Comparison of ENCODE assay signal across 8 cellular contexts in the genomic region with DNA sequence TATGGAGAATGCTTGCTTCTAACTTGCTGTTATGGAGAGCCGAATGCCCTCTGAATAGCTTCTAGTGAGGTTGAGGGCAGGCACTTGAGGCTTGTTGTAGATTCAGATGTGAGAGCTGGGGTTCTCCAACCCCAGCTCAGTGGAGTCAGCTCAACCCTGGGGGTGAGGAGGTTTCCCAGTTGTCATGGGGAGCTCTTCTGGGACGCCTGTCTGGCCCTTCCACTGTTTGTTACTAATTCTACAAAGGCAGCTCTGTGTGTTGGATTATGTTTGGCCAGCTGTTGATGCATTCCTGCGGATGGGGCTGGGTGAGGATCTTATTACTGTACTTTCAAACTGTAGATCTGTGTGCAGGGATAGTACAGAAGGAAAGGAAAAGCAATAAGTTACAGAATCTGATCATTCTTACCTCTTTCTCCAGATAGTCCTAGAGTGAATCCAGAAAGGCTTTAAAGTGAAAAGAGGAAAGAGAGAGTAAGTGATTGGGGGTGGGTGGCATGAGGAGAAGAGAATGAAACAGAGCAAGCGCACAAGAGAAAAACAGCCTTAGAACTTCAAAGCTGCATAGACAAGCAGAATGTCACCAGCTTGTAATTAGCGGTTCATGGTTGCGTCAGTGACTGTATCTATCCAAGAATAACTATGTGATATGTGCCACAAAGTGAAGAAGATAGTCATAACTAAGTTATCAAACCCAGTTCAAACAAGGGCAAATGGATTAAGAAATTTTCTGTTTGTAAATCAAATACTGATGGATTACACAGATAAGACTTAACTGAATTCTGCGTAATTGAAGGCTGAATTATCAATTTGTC.
DNase-seq lines count a peak whose midpoint lies in the region; ATAC-seq, FAIRE-seq and TF ChIP-seq lines count a peak whose summit lies in the region.

No MANE protein-coding gene starts in this region.

- in situ Hi-C loops in Caki2 (cut with HindIII; ENCODE audit: low pct_unique_long_range_greater_than_20kb, low sequenced_read_pairs): no loop called here

- H3K4me1 ChIP-seq in gastroesophageal sphincter: peaks cover 0 to 57% (median 10%) of the 10 kb centered on the region in 3 donors

- no peak overlapping the region for H3K27ac Mint-ChIP-seq in stimulated activated effector memory CD8-positive, alpha-beta T cell treated with anti-CD3 and anti-CD28 coated beads, Interleukin-12 subunit alpha, Interleukin-12 subunit beta, amount 100 ng/mL, for 72 hours

- H3K27me3 ChIP-seq in gastroesophageal sphincter: no peaks in the 10 kb centered on the region

- 45 to 58% methylated on average over 6 of the region's 7 CpGs for WGBS in gastroesophageal sphincter (ENCODE audit: low coverage in 1 of 2), 2 donors

- H3K4me3 Mint-ChIP-seq in stimulated activated effector memory CD8-positive, alpha-beta T cell treated with anti-CD3 and anti-CD28 coated beads, Interleukin-12 subunit alpha, Interleukin-12 subunit beta, amount 100 ng/mL, for 72 hours: no peak overlapping the region

- H3K36me3 Mint-ChIP-seq in stimulated activated effector memory CD8-positive, alpha-beta T cell treated with anti-CD3 and anti-CD28 coated beads, Interleukin-12 subunit alpha, Interleukin-12 subunit beta, amount 100 ng/mL, for 72 hours: no peaks in the 10 kb centered on the region

- no peak for TF ChIP-seq CTCF in gastroesophageal sphincter (IDR thresholded peaks at IDR 0.05)

- DNase-seq in Caki2 (ENCODE audit: low read depth) (peak; percentile 59), NCI-H187 treated with DMSO at 0.1 percent for 48 hours (lab: John Stamatoyannopoulos, UW) (peak; percentile 34), amniotic epithelial cell (ENCODE audit: low read depth) (peak; percentile 64), islet precursor cell (peak; percentile 58), urothelium cell line (ENCODE audit: low spot score) (peak; percentile 71), cerebellar nuclear complex (lab: John Stamatoyannopoulos, UW) (no peak)
- no peak for DNase-seq in stimulated activated effector memory CD8-positive, alpha-beta T cell treated with anti-CD3 and anti-CD28 coated beads, Interleukin-12 subunit alpha, Interleukin-12 subunit beta, amount 100 ng/mL, for 72 hours (ENCODE audit: low spot score in 2 of 2)

- no peak for ATAC-seq in gastroesophageal sphincter
- ATAC-seq in stimulated activated effector memory CD8-positive, alpha-beta T cell treated with anti-CD3 and anti-CD28 coated beads, Interleukin-12 subunit alpha, Interleukin-12 subunit beta, amount 100 ng/mL, for 72 hours: no peak

- peaks cover 2% of the 10 kb centered on the region for H3K9me3 Mint-ChIP-seq in stimulated activated effector memory CD8-positive, alpha-beta T cell treated with anti-CD3 and anti-CD28 coated beads, Interleukin-12 subunit alpha, Interleukin-12 subunit beta, amount 100 ng/mL, for 72 hours

- no peak for TF ChIP-seq POLR2A in gastroesophageal sphincter (IDR thresholded peaks at IDR 0.05)

- no peak for TF ChIP-seq EP300 in gastroesophageal sphincter (IDR thresholded peaks at IDR 0.05)

- H3K9me3 ChIP-seq in gastroesophageal sphincter: no peaks in the 10 kb centered on the region

- no peaks in the 10 kb centered on the region for H3K36me3 ChIP-seq in gastroesophageal sphincter

- FAIRE-seq in urothelium cell line (lab: Jason Lieb, UNC): no peak

- H3K4me3 ChIP-seq in gastroesophageal sphincter: no peak overlapping the region

- H3K27ac ChIP-seq in gastroesophageal sphincter: no peak overlapping the region

- no peaks in the 10 kb centered on the region for H3K4me1 Mint-ChIP-seq in stimulated activated effector memory CD8-positive, alpha-beta T cell treated with anti-CD3 and anti-CD28 coated beads, Interleukin-12 subunit alpha, Interleukin-12 subunit beta, amount 100 ng/mL, for 72 hours

Comparison
In these comparisons a context has a peak if more than half of its experiments do, and no peak if none do; other contexts are left out.
1. DNase-seq: peak in Caki2 (single experiment), NCI-H187 treated with DMSO at 0.1 percent for 48 hours (single experiment), amniotic epithelial cell (single experiment), islet precursor cell (single experiment) and urothelium cell line (single experiment); none in cerebellar nuclear complex (0 of 2) and stimulated activated effector memory CD8-positive, alpha-beta T cell treated with anti-CD3 and anti-CD28 coated beads, Interleukin-12 subunit alpha, Interleukin-12 subunit beta, amount 100 ng/mL, for 72 hours (0 of 2).